14 cellular contexts compared by ENCODE assay signal in genomic region chr2:15984367-15985255, GRCh38. TPM values are rescaled to one million over a fixed set of nuclear protein-coding genes. Genes with fewer than 3 reads are reported as not detected.
DNase-seq lines count a peak whose midpoint lies in the region; ATAC-seq and TF ChIP-seq lines count a peak whose summit lies in the region.
"Had no signal": no experiment of that assay in that cellular context is flagged by ENCODE, and none has a peak within 500 bp of the region (broad histone marks: within the 10 kb centered on the region; RNA-seq: fewer than 3 reads in every experiment).

No MANE protein-coding gene starts in this region.

- H3K4me3 Mint-ChIP-seq in GM23338 = no peak overlapping the region
- H3K4me3 Mint-ChIP-seq: activated naive CD4-positive, alpha-beta T cell treated with anti-CD3 and anti-CD28 coated beads for 36 hours; stimulated activated naive CD8-positive, alpha-beta T cell treated with anti-CD3 and anti-CD28 coated beads, Interleukin-15, Interleukin-2, amounts not matched to agents 100 ng/mL and 50 ng/mL, for 24 hours had no signal

- peaks cover 11% of the 10 kb centered on the region; the same call in 1 of the 2 replicates for H3F3A ChIP-seq in GM23338 (replicated peaks; ENCODE audit: low read depth)

- no peak overlapping the region for H2BK12ac ChIP-seq in trophoblast cell (ENCODE audit: low read length)

- no peak overlapping the region for H4K12ac ChIP-seq in trophoblast cell (ENCODE audit: low read depth, low read length)

- no peak overlapping the region for H3K4ac ChIP-seq in trophoblast cell (ENCODE audit: low read depth, low read length)

- no peak overlapping the region for H4K8ac ChIP-seq in trophoblast cell (ENCODE audit: low read depth, low read length)

- no peaks in the 10 kb centered on the region for H3K9me2 ChIP-seq in GM23338 (ENCODE audit: insufficient read depth)

- no peaks in the 10 kb centered on the region for H3K36me3 ChIP-seq in GM23338 (ENCODE audit: insufficient read depth)
- H3K36me3 ChIP-seq in heart right ventricle = no peaks in the 10 kb centered on the region
- H3K36me3 ChIP-seq in trophoblast cell (ENCODE audit: control insufficient read depth in 1 of 2, insufficient read depth in 2 of 2, low read length in 2 of 2) = no peaks in the 10 kb centered on the region

- H3K27ac ChIP-seq in GM23338 (ENCODE audit: low read depth) (no peak overlapping the region), heart right ventricle (no peak overlapping the region), trophoblast cell (ENCODE audit: low read depth, low read length) (no peak overlapping the region)

- peaks cover 1% of the 10 kb centered on the region for H3K27me3 Mint-ChIP-seq in GM23338 (ENCODE audit: insufficient read depth, low read depth, poor library complexity)
- H3K27me3 Mint-ChIP-seq: stimulated activated naive CD8-positive, alpha-beta T cell treated with anti-CD3 and anti-CD28 coated beads, Interleukin-15, Interleukin-2, amounts not matched to agents 100 ng/mL and 50 ng/mL, for 24 hours had no signal

- no peak for TF ChIP-seq CTCF in GM23338 (conservative IDR thresholded peaks at IDR 0.05; ENCODE audit: low read depth in 2 of 2)
- no peak for TF ChIP-seq CTCF in heart right ventricle (IDR thresholded peaks at IDR 0.05)

- H3K9me3 Mint-ChIP-seq in GM23338 = no peaks in the 10 kb centered on the region; the same call in 2 of the 3 replicates
- H3K9me3 Mint-ChIP-seq: activated naive CD4-positive, alpha-beta T cell treated with anti-CD3 and anti-CD28 coated beads for 36 hours; stimulated activated naive CD8-positive, alpha-beta T cell treated with anti-CD3 and anti-CD28 coated beads, Interleukin-15, Interleukin-2, amounts not matched to agents 100 ng/mL and 50 ng/mL, for 24 hours had no signal

- no peak overlapping the region for H2BK5ac ChIP-seq in trophoblast cell (ENCODE audit: low read depth, low read length, poor library complexity)

- H3K23ac ChIP-seq in trophoblast cell (ENCODE audit: low read length) = no peak overlapping the region

- H2AK5ac ChIP-seq in trophoblast cell (ENCODE audit: low read length) = no peak overlapping the region

- H3K4me2 ChIP-seq in GM23338 (no peak overlapping the region), trophoblast cell (ENCODE audit: low read length) (no peak overlapping the region)

- H3K4me3 ChIP-seq in GM23338 = no peak overlapping the region
- no peak overlapping the region for H3K4me3 ChIP-seq in heart right ventricle
- H3K4me3 ChIP-seq in trophoblast cell (ENCODE audit: low read depth, low read length) = peak overlapping the region; percentile 3
- H3K4me3 ChIP-seq: GM12878 had no signal

- H3K18ac ChIP-seq in trophoblast cell (ENCODE audit: low read length) = no peak overlapping the region

- H3K79me1 ChIP-seq in trophoblast cell (ENCODE audit: low read length) = peaks cover 2% of the 10 kb centered on the region

- no peak overlapping the region for H3K27ac Mint-ChIP-seq in GM23338
- H3K27ac Mint-ChIP-seq: activated naive CD4-positive, alpha-beta T cell treated with anti-CD3 and anti-CD28 coated beads for 36 hours; stimulated activated naive CD8-positive, alpha-beta T cell treated with anti-CD3 and anti-CD28 coated beads, Interleukin-15, Interleukin-2, amounts not matched to agents 100 ng/mL and 50 ng/mL, for 24 hours had no signal

- 0 out of 2 replicates have a peak overlapping the region, but pooled peaks have one; percentile 34 for H2AFZ ChIP-seq in GM23338
- no peak overlapping the region for H2AFZ ChIP-seq in trophoblast cell (ENCODE audit: insufficient read depth, low read length, poor library complexity)

- DNase-seq in GM23338 (ENCODE audit: low spot score) = peak; percentile 52
- DNase-seq in SHP77 treated with DMSO at 0.1 percent for 48 hours (lab: John Stamatoyannopoulos, UW) = peak; percentile 44
- DNase-seq in heart right ventricle = peak in 1 of 2 donors; percentile 26
- no peak for DNase-seq in trophoblast cell
- no peak for DNase-seq in GM19240 (ENCODE audit: insufficient read length, low spot score)
- DNase-seq in NCI-H345 treated with DMSO at 0.1 percent for 48 hours (lab: John Stamatoyannopoulos, UW; ENCODE audit: unreplicated experiment) = no peak
- DNase-seq in stimulated activated CD4-positive, alpha-beta T cell treated with anti-CD3 and anti-CD28 coated beads, Interleukin-1b, Interleukin-23, amount 100 ng/mL, for 48 hours = no peak
- DNase-seq: activated CD4-positive, alpha-beta T cell treated with anti-CD3 and anti-CD28 coated beads for 48 hours; activated naive CD4-positive, alpha-beta T cell treated with anti-CD3 and anti-CD28 coated beads for 36 hours; NCI-H187 treated with DMSO at 0.1 percent for 48 hours had no signal

- H3K4me1 Mint-ChIP-seq in GM23338 = peaks cover 37% of the 10 kb centered on the region

- intact Hi-C loops in heart right ventricle (cut with DNase I) = no loop called here

- H3K9me3 ChIP-seq in heart right ventricle = no peaks in the 10 kb centered on the region
- no peaks in the 10 kb centered on the region for H3K9me3 ChIP-seq in trophoblast cell (ENCODE audit: insufficient read depth, low read depth, low read length)

- H3K27me3 ChIP-seq in GM23338 (ENCODE audit: insufficient read depth) (no peaks in the 10 kb centered on the region), heart right ventricle (peaks cover 0 to 14% (median 0%) of the 10 kb centered on the region in 7 donors), trophoblast cell (ENCODE audit: insufficient read depth, low read length) (no peaks in the 10 kb centered on the region)

- no peaks in the 10 kb centered on the region for H4K20me1 ChIP-seq in GM23338 (replicated peaks; ENCODE audit: insufficient read depth)

- ATAC-seq in GM23338 (peak; percentile 26), heart right ventricle (peak in 5 of 8 donors; percentile 11 to 82 (median 67)), GM19397 (IDR thresholded peaks at IDR 0.05; ENCODE audit: unreplicated experiment) (no peak)
- ATAC-seq: GM12878 had no signal

- no peak overlapping the region for H3K9ac ChIP-seq in trophoblast cell (ENCODE audit: low read length)

- H4K91ac ChIP-seq in trophoblast cell (ENCODE audit: low read depth, low read length) = no peak overlapping the region

- H3K14ac ChIP-seq in trophoblast cell (ENCODE audit: low read length) = no peak overlapping the region

- H3K79me2 ChIP-seq in GM23338 (replicated peaks; ENCODE audit: insufficient read depth) (no peaks in the 10 kb centered on the region), trophoblast cell (ENCODE audit: control insufficient read depth, insufficient read depth, low read length, poor library complexity) (no peaks in the 10 kb centered on the region)

- H3K4me1 ChIP-seq in GM23338 (ENCODE audit: insufficient read depth) (peaks cover 33% of the 10 kb centered on the region), heart right ventricle (no peaks in the 10 kb centered on the region), trophoblast cell (ENCODE audit: control insufficient read depth in 1 of 2, insufficient read depth in 2 of 2, low read length in 2 of 2) (peaks cover 13 to 17% of the 10 kb centered on the region in 2 experiments)

- peaks cover 2% of the 10 kb centered on the region; the same call in 1 of the 3 replicates for H3K36me3 Mint-ChIP-seq in GM23338 (ENCODE audit: low read depth)

- no peak overlapping the region for H2BK120ac ChIP-seq in trophoblast cell (ENCODE audit: insufficient read depth, low read length, poor library complexity)

- 85 to 89% methylated on average over 43 of the region's 43 CpGs for WGBS in heart right ventricle, 2 donors
- WGBS in trophoblast cell (ENCODE audit: extremely low coverage, insufficient coverage, insufficient read length) = no CpG with 5 or more reads among the region's 43 CpGs

TF ChIP-seq in GM23338, 12 proteins besides CTCF, POLR2A, EP300 and RAD21 (continues in another document):
- TF ChIP-seq EZH2 (IDR thresholded peaks at IDR 0.05; ENCODE audit: low read depth, unreplicated experiment) (no peak), STAT1 (IDR thresholded peaks at IDR 0.05; ENCODE audit: unreplicated experiment) (no peak), NANOG (IDR thresholded peaks at IDR 0.05; ENCODE audit: borderline replicate concordance) (no peak), CREB1 (CRISPR knock-in tag; IDR thresholded peaks at IDR 0.05; ENCODE audit: low read depth) (no peak), REST (IDR thresholded peaks at IDR 0.05; ENCODE audit: unreplicated experiment) (no peak), JUNB (IDR thresholded peaks at IDR 0.05; ENCODE audit: unreplicated experiment) (no peak), POLR2AphosphoS5 (IDR thresholded peaks at IDR 0.05; ENCODE audit: low read depth) (no peak), EZH2phosphoT487 (IDR thresholded peaks at IDR 0.05; ENCODE audit: unreplicated experiment) (no peak), ZNF331 (CRISPR knock-in tag; IDR thresholded peaks at IDR 0.05; ENCODE audit: low read depth) (no peak), ZNF114 (CRISPR knock-in tag; IDR thresholded peaks at IDR 0.05) (no peak)

RNA-seq across cellular contexts. Expression of gene MYCN, which starts 44.3 kb away (rescaled TPM):
- total RNA-seq in GM23338 (2014; rRNA removed; shearing (Covaris generic)) = 145 and 161 TPM in 2 replicates
- polyA plus RNA-seq in GM23338 (2016; fragmentation: Nextera tagmentation; extraction: Ambion mirVana) (50.8 and 60.8 TPM in 2 replicates), heart right ventricle (under 1 TPM; 0.35 to 0.37 TPM)
- 1 to 10 TPM in 2 of 10 donors, under 1 TPM in 8; 0.14 to 1.4 (median 0.61) TPM for total RNA-seq in heart right ventricle
- 104 and 113 TPM in 2 replicates for polyA plus RNA-seq in trophoblast cell (2013)
- total RNA-seq: GM12878, HT-29 had no signal
- polyA plus RNA-seq: GM12878 had no signal

Comparison
In these comparisons a context has a peak if more than half of its experiments do, and no peak if none do; other contexts are left out.
1. DNase-seq: peak in GM23338 (single experiment) and SHP77 treated with DMSO at 0.1 percent for 48 hours (single experiment); none in trophoblast cell (0 of 2), GM19240 (single experiment), NCI-H345 treated with DMSO at 0.1 percent for 48 hours (single experiment) and stimulated activated CD4-positive, alpha-beta T cell treated with anti-CD3 and anti-CD28 coated beads, Interleukin-1b, Interleukin-23, amount 100 ng/mL, for 48 hours (single experiment).
2. RNA of gene MYCN, which starts 44.3 kb away (total RNA-seq): 145 to 161 TPM in GM23338; 0.14 to 1.4 TPM in heart right ventricle; every median in the first group is over 10 times any median in the second.